In genomic region chr16:78484509-78485058, GRCh38 we compare ENCODE assay signal across 21 cellular contexts.
"Had no signal": no experiment of that assay in that cellular context is flagged by ENCODE, and none has a peak within 500 bp of the region (broad histone marks: within the 10 kb centered on the region; RNA-seq: fewer than 3 reads in every experiment).

No MANE protein-coding gene starts in this region.

- DNase-seq: naive thymus-derived CD4-positive, alpha-beta T cell; natural killer cell; nucleus accumbens; pancreas; psoas muscle; right cardiac atrium; stimulated activated CD4-positive, alpha-beta T cell treated with anti-CD3 and anti-CD28 coated beads, Interleukin-15, amount 100 ng/mL, for 24 hours; stimulated activated CD4-positive, alpha-beta T cell treated with anti-CD3 and anti-CD28 coated beads, Interleukin-2, amount 100 ng/mL, for 24 hours; stimulated activated CD4-positive, alpha-beta T cell treated with anti-CD3 and anti-CD28 coated beads, Interleukin-2, amount 100 ng/mL, for 48 hours; stimulated activated CD4-positive, alpha-beta T cell treated with anti-CD3 and anti-CD28 coated beads, Interleukin-4, amount 100 ng/mL, for 24 hours; stimulated activated naive B cell treated with anti-CD40 and anti-IgM and Interleukin-4, amounts not matched to agents 10 μg/mL and 1 μg/mL and 100 μg/mL, for 72 hours; stimulated activated naive CD4-positive, alpha-beta T cell treated with Interleukin-2 at 50 U/mL for 16 hours; stomach; thyroid gland; upper lobe of right lung; uterus had no signal

- H3K27ac ChIP-seq: neutrophil, pancreas, psoas muscle, skin epidermis, stomach, thoracic aorta, thyroid gland, tibial nerve, upper lobe of right lung, uterus had no signal

- H3K4me2 ChIP-seq: smooth muscle cell had no signal

- H3K9me3 ChIP-seq: neutrophil, pancreas, psoas muscle, stomach, thoracic aorta, thyroid gland, tibial nerve, upper lobe of right lung, uterus had no signal

- H3K4me1 ChIP-seq: pancreas, psoas muscle, stomach, tibial nerve, upper lobe of right lung, uterus had no signal

- H3K4me3 ChIP-seq: pancreas, psoas muscle, skin epidermis, smooth muscle cell, stomach, thoracic aorta, thyroid gland, tibial nerve, upper lobe of right lung, uterus had no signal

- H3K27me3 ChIP-seq: neutrophil, pancreas, stomach, thyroid gland, tibial nerve, upper lobe of right lung, uterus had no signal

- H3K36me3 ChIP-seq: neutrophil, pancreas, stomach, thoracic aorta, thyroid gland, tibial nerve, upper lobe of right lung, uterus had no signal
